8 cellular contexts compared by ENCODE assay signal in genomic region chr1:23367791-23368561, GRCh38. TPM values are rescaled to one million over a fixed set of nuclear protein-coding genes. Genes with fewer than 3 reads are reported as not detected.
DNase-seq lines count a peak whose midpoint lies in the region; ATAC-seq, FAIRE-seq and TF ChIP-seq lines count a peak whose summit lies in the region.

No MANE protein-coding gene starts in this region.

- peak; percentile 97 to 98 for DNase-seq in AML-193 (lab: John Stamatoyannopoulos, UW)
- DNase-seq in NCI-H446 treated with DMSO at 0.1 percent for 48 hours (lab: John Stamatoyannopoulos, UW) = peak; percentile 99
- DNase-seq in activated CD4-positive, CD25-positive, alpha-beta regulatory T cell treated with anti-CD3 and anti-CD28 coated beads, Interleukin-2, amount 50 U/mL, for 72 hours = peak; percentile 96
- DNase-seq in cerebellar nuclear complex (lab: John Stamatoyannopoulos, UW) = peak; percentile 91 to 94
- DNase-seq in keratinocyte (ENCODE audit: low read depth, low spot score) = peak; percentile 95
- DNase-seq in stimulated activated CD4-positive, alpha-beta T cell treated with anti-CD3 and anti-CD28 coated beads, Interleukin-12 subunit alpha, Interleukin-12 subunit beta, amount 100 ng/mL, for 48 hours (ENCODE audit: low read depth in 2 of 3, low spot score in 1 of 3) = peak; percentile 95 to 98 (median 95)

- peaks cover 3% of the 10 kb centered on the region for H3K9me1 ChIP-seq in keratinocyte (ENCODE audit: control insufficient read depth, extremely low read depth, insufficient read depth, low read length)

- peak; percentile 82 for FAIRE-seq in keratinocyte (lab: Jason Lieb, UNC)

- peaks cover 21% of the 10 kb centered on the region for H3K79me2 ChIP-seq in keratinocyte (ENCODE audit: control insufficient read depth, insufficient read depth, low read length)

- peaks cover 9% of the 10 kb centered on the region for H3K9me3 ChIP-seq in keratinocyte (ENCODE audit: control insufficient read depth, low read depth, low read length)

- peak overlapping the region; percentile 100 for H2AFZ ChIP-seq in keratinocyte (ENCODE audit: control insufficient read depth, low read length)

- peak overlapping the region; percentile 73 to 100 (median 94) for H3K4me3 ChIP-seq in keratinocyte (ENCODE audit: control insufficient read depth in 2 of 3, extremely low read depth in 1 of 3, insufficient read depth in 2 of 3, low read depth in 1 of 3, low read length in 3 of 3)

- H4K20me1 ChIP-seq in keratinocyte (ENCODE audit: control insufficient read depth, extremely low read depth, insufficient read depth, low read length) = no peaks in the 10 kb centered on the region

- H3K9ac ChIP-seq in keratinocyte (ENCODE audit: control insufficient read depth, extremely low read depth, insufficient read depth, low read length) = peak overlapping the region; percentile 97

- TF ChIP-seq POLR2A in GM19099 (IDR thresholded peaks at IDR 0.05; ENCODE audit: extremely low read depth, insufficient read length, low read depth) = peak; percentile 72

- peaks cover 3 to 6% of the 10 kb centered on the region in 2 experiments for H3K36me3 ChIP-seq in keratinocyte (ENCODE audit: control insufficient read depth in 2 of 2, extremely low read depth in 1 of 2, insufficient read depth in 2 of 2, low read length in 2 of 2)

- dilution Hi-C loops in keratinocyte (cut with MboI; ENCODE audit: extremely low pct_ligation_motif_present, low sequenced_read_pairs) = no loop called here

- peak overlapping the region; percentile 87 for H3K4me2 ChIP-seq in keratinocyte (ENCODE audit: control insufficient read depth, extremely low read depth, insufficient read depth, low read depth, low read length)

- H3K4me1 ChIP-seq in keratinocyte (ENCODE audit: control insufficient read depth, extremely low read depth, insufficient read depth, low read length) = peaks cover 35% of the 10 kb centered on the region

- no peaks in the 10 kb centered on the region for H3K27me3 ChIP-seq in keratinocyte (ENCODE audit: control insufficient read depth, extremely low read depth, insufficient read depth, low read length)

- no peak for TF ChIP-seq CTCF in keratinocyte (optimal IDR thresholded peaks at IDR 0.05 in 1 of 3, IDR thresholded peaks at IDR 0.05 in 1 of 3, conservative IDR thresholded peaks at IDR 0.05 in 1 of 3; ENCODE audit: extremely low read depth in 1 of 3, insufficient read depth in 2 of 3, low read length in 3 of 3)

- ATAC-seq in HG03378 (IDR thresholded peaks at IDR 0.05; ENCODE audit: unreplicated experiment) = peak; percentile 89

- peak overlapping the region; percentile 97 for H3K27ac ChIP-seq in keratinocyte (ENCODE audit: control insufficient read depth, insufficient read depth, low read length)

RNA-seq across cellular contexts. Expression of gene ZNF436, which starts 1.7 kb away (rescaled TPM):
- 8.9 to 12.6 TPM (median 11.6 TPM) in 3 replicates for polyA plus RNA-seq in keratinocyte
- polyA plus RNA-seq in keratinocyte (2011; ENCODE audit: low read depth) = 6.0 TPM
- 6.0 and 10.6 TPM in 2 replicates for polyA plus RNA-seq in keratinocyte (2011; cell fraction: cytosol; rRNA removed)
- 13.0 and 15.3 TPM in 2 replicates for polyA plus RNA-seq in keratinocyte (2011; cell fraction: nucleus; rRNA removed)
- polyA plus RNA-seq in keratinocyte (2012; ENCODE audit: low replicate concordance) = 7.0 and 8.6 TPM in 2 replicates
- polyA minus RNA-seq in keratinocyte = 6.3 to 22.8 TPM (median 21.8 TPM) in 3 replicates
- 12.1 TPM for polyA minus RNA-seq in keratinocyte (2011; cell fraction: cytosol; rRNA and poly(A)+ RNA removed)
- polyA minus RNA-seq in keratinocyte (2011; cell fraction: nucleus; rRNA and poly(A)+ RNA removed) = 13.0 and 23.0 TPM in 2 replicates

RNA-seq across cellular contexts. Expression of gene HNRNPR, which starts 23.9 kb away (rescaled TPM):
- polyA plus RNA-seq in keratinocyte = 86.2 to 169 TPM (median 129 TPM) in 3 replicates
- 72.8 TPM for polyA plus RNA-seq in keratinocyte (2011; ENCODE audit: low read depth)
- 62.6 and 92.8 TPM in 2 replicates for polyA plus RNA-seq in keratinocyte (2011; cell fraction: cytosol; rRNA removed)
- 61.3 and 85.9 TPM in 2 replicates for polyA plus RNA-seq in keratinocyte (2011; cell fraction: nucleus; rRNA removed)
- polyA plus RNA-seq in keratinocyte (2012; ENCODE audit: low replicate concordance) = 46.9 and 110 TPM in 2 replicates
- polyA minus RNA-seq in keratinocyte = 51.2 to 89.2 TPM (median 69.7 TPM) in 3 replicates
- polyA minus RNA-seq in keratinocyte (2011; cell fraction: cytosol; rRNA and poly(A)+ RNA removed) = 54.1 TPM
- 30.2 and 56.5 TPM in 2 replicates for polyA minus RNA-seq in keratinocyte (2011; cell fraction: nucleus; rRNA and poly(A)+ RNA removed)

RNA-seq across cellular contexts. Expression of gene TCEA3, which starts 56.6 kb away (rescaled TPM):
- 0.18 to 0.63 TPM (median 0.38 TPM) in 3 replicates for polyA plus RNA-seq in keratinocyte
- polyA plus RNA-seq in keratinocyte (2011; ENCODE audit: low read depth) = 3.7 TPM
- polyA plus RNA-seq in keratinocyte (2011; cell fraction: cytosol; rRNA removed) = 0.22 and 0.45 TPM in 2 replicates
- polyA plus RNA-seq in keratinocyte (2011; cell fraction: nucleus; rRNA removed) = 0.93 and 1.5 TPM in 2 replicates
- polyA plus RNA-seq in keratinocyte (2012; ENCODE audit: low replicate concordance) = 0.16 and 2.1 TPM in 2 replicates
- 0.13 to 1.1 TPM in 2 of 3 replicates, not detected in the other for polyA minus RNA-seq in keratinocyte
- polyA minus RNA-seq in keratinocyte (2011; cell fraction: cytosol; rRNA and poly(A)+ RNA removed) = not detected
- 0.93 TPM in 1 of 2 replicates, not detected in the other for polyA minus RNA-seq in keratinocyte (2011; cell fraction: nucleus; rRNA and poly(A)+ RNA removed)

Comparison
In these comparisons a context has a peak if more than half of its experiments do, and no peak if none do; other contexts are left out.
1. Peak in every context shown above with its lines: DNase-seq, ATAC-seq, H3K4me3 ChIP-seq and H3K27ac ChIP-seq.